ENCODE assay signal across 36 cellular contexts in genomic region chr14:56723418-56723817, GRCh38.
"Had no signal": no experiment of that assay in that cellular context is flagged by ENCODE, and none has a peak within 500 bp of the region (broad histone marks: within the 10 kb centered on the region; RNA-seq: fewer than 3 reads in every experiment).

No MANE protein-coding gene starts in this region.

- H3K4me1 Mint-ChIP-seq: activated B cell treated with CpG ODN at 0.5 μM for 24 hours; activated CD4-positive, alpha-beta T cell treated with anti-CD3 and anti-CD28 coated beads, Interleukin-2, amount 10 ng/mL, durations not matched to agents 24 days and 14 days; activated naive CD8-positive, alpha-beta T cell treated with anti-CD3 and anti-CD28 coated beads for 36 hours; activated T-helper 17 cell treated with anti-CD3 and anti-CD28 coated beads, Interleukin-2, amount 50 U/mL, for 72 hours had no signal

- H3K4me1 ChIP-seq: adrenal gland, body of pancreas, breast epithelium had no signal

- H3K27me3 ChIP-seq: adrenal gland, body of pancreas, brain microvascular endothelial cell, breast epithelium had no signal

- DNase-seq: activated B cell treated with CpG ODN at 0.5 μM for 24 hours; activated CD4-positive, alpha-beta memory T cell treated with anti-CD3 and anti-CD28 coated beads for 36 hours; activated CD4-positive, alpha-beta T cell treated with anti-CD3 and anti-CD28 coated beads for 4 hours; activated CD4-positive, alpha-beta T cell treated with anti-CD3 and anti-CD28 coated beads, Interleukin-2, amount 10 ng/mL, durations not matched to agents 24 days and 14 days; activated CD4-positive, alpha-beta T cell treated with anti-CD3 and anti-CD28 coated beads, Interleukin-2, amount 50 U/mL, for 1 hour; activated CD4-positive, alpha-beta T cell treated with anti-CD3 and anti-CD28 coated beads, Interleukin-2, amount 50 U/mL, for 4 hours; activated CD4-positive, CD25-positive, alpha-beta regulatory T cell treated with anti-CD3 and anti-CD28 coated beads, Interleukin-2, amount 50 U/mL, for 72 hours; activated CD8-positive, alpha-beta memory T cell treated with anti-CD3 and anti-CD28 coated beads, Interleukin-2, amount 50 U/mL, for 4 hours; activated CD8-positive, alpha-beta T cell treated with anti-CD3 and anti-CD28 coated beads for 36 hours; activated effector memory CD4-positive, alpha-beta T cell treated with anti-CD3 and anti-CD28 coated beads, Interleukin-2, amount 50 U/mL, for 16 hours; activated gamma-delta T cell treated with Interleukin-2 at 50 U/mL for 16 hours; activated naive CD4-positive, alpha-beta T cell; activated naive CD4-positive, alpha-beta T cell treated with anti-CD3 and anti-CD28 coated beads for 36 hours; activated naive CD4-positive, alpha-beta T cell treated with anti-CD3 and anti-CD28 coated beads, Interleukin-2, amount 50 U/mL, for 16 hours; activated naive CD8-positive, alpha-beta T cell treated with anti-CD3 and anti-CD28 coated beads for 36 hours; activated T-cell treated with anti-CD3 and anti-CD28 coated beads for 4 hours; activated T-cell treated with anti-CD3 and anti-CD28 coated beads, Interleukin-2, amount 50 U/mL, for 1 hour; activated T-cell treated with anti-CD3 and anti-CD28 coated beads, Interleukin-2, amount 50 U/mL, for 4 hours; activated T-cell treated with anti-CD3 and anti-CD28 coated beads, Interleukin-2, amount 50 U/mL, for 72 hours; adrenal gland; amniotic stem cell; aorta; body of pancreas; brain microvascular endothelial cell; central memory CD4-positive, alpha-beta T cell; T-helper 2 cell; T-helper 9 cell had no signal

- H3K27ac ChIP-seq: adrenal gland, body of pancreas, brain microvascular endothelial cell, breast epithelium, VCaP had no signal

- H3K4me3 ChIP-seq: adrenal gland, body of pancreas, breast epithelium had no signal

- ATAC-seq: activated CD8-positive, alpha-beta T cell treated with anti-CD3 and anti-CD28 coated beads for 36 hours; activated naive CD4-positive, alpha-beta T cell treated with anti-CD3 and anti-CD28 coated beads, Interleukin-2, amount 50 U/mL, for 72 hours; activated T-cell treated with anti-CD3 and anti-CD28 coated beads, Interleukin-2, amount 50 U/mL, for 4 hours; activated T-cell treated with anti-CD3 and anti-CD28 coated beads, Interleukin-2, amount 50 U/mL, for 72 hours; activated T-helper 17 cell treated with anti-CD3 and anti-CD28 coated beads, Interleukin-2, amount 50 U/mL, for 72 hours; body of pancreas had no signal

- FAIRE-seq: astrocyte, TTC549 had no signal

- H3K27ac Mint-ChIP-seq: activated B cell treated with CpG ODN at 0.5 μM for 24 hours; activated CD4-positive, alpha-beta memory T cell treated with anti-CD3 and anti-CD28 coated beads for 36 hours; activated CD4-positive, alpha-beta T cell treated with anti-CD3 and anti-CD28 coated beads, Interleukin-2, amount 10 ng/mL, durations not matched to agents 24 days and 14 days; activated CD8-positive, alpha-beta T cell treated with anti-CD3 and anti-CD28 coated beads for 36 hours; activated naive CD4-positive, alpha-beta T cell treated with anti-CD3 and anti-CD28 coated beads for 36 hours; activated naive CD4-positive, alpha-beta T cell treated with anti-CD3 and anti-CD28 coated beads, Interleukin-2, amount 50 U/mL, for 72 hours; activated naive CD8-positive, alpha-beta T cell treated with anti-CD3 and anti-CD28 coated beads for 36 hours; activated T-cell treated with anti-CD3 and anti-CD28 coated beads, Interleukin-2, amount 50 U/mL, for 72 hours; activated T-helper 1 cell treated with anti-CD3 and anti-CD28 coated beads, Interleukin-12 subunit alpha, Interleukin-12 subunit beta, Interleukin-2, Interleukin-4 antibody, amounts not matched to agents 30 ng/mL and 10 ng/mL and 1 ng/mL, durations not matched to agents 14 hours and 24 hours and 36 hours; activated T-helper 17 cell treated with anti-CD3 and anti-CD28 coated beads, Interleukin-2, amount 50 U/mL, for 72 hours; T-helper 1 cell treated with Interleukin-12 subunit alpha and Interleukin-12 subunit beta and Interleukin-4 antibody, amounts not matched to agents 30 μg/mL and 1 μg/mL, for 36 hours; T-helper 2 cell treated with Interferon-gamma antibody and Interleukin-4, amounts not matched to agents 5 μg/mL and 100 μg/mL, for 36 hours had no signal

- H3K4me3 Mint-ChIP-seq: activated B cell treated with CpG ODN at 0.5 μM for 24 hours; activated CD4-positive, alpha-beta memory T cell treated with anti-CD3 and anti-CD28 coated beads for 36 hours; activated CD4-positive, alpha-beta T cell treated with anti-CD3 and anti-CD28 coated beads, Interleukin-2, amount 10 ng/mL, durations not matched to agents 24 days and 14 days; activated CD8-positive, alpha-beta T cell treated with anti-CD3 and anti-CD28 coated beads for 36 hours; activated naive CD4-positive, alpha-beta T cell treated with anti-CD3 and anti-CD28 coated beads for 36 hours; activated naive CD8-positive, alpha-beta T cell treated with anti-CD3 and anti-CD28 coated beads for 36 hours; activated T-cell treated with anti-CD3 and anti-CD28 coated beads, Interleukin-2, amount 50 U/mL, for 4 hours; activated T-cell treated with anti-CD3 and anti-CD28 coated beads, Interleukin-2, amount 50 U/mL, for 72 hours; activated T-helper 1 cell treated with anti-CD3 and anti-CD28 coated beads, Interleukin-12 subunit alpha, Interleukin-12 subunit beta, Interleukin-2, Interleukin-4 antibody, amounts not matched to agents 30 ng/mL and 10 ng/mL and 1 ng/mL, durations not matched to agents 14 hours and 24 hours and 36 hours; activated T-helper 17 cell treated with anti-CD3 and anti-CD28 coated beads, Interleukin-2, amount 50 U/mL, for 72 hours; T-helper 1 cell treated with Interleukin-12 subunit alpha and Interleukin-12 subunit beta and Interleukin-4 antibody, amounts not matched to agents 30 μg/mL and 1 μg/mL, for 36 hours; T-helper 2 cell treated with Interferon-gamma antibody and Interleukin-4, amounts not matched to agents 5 μg/mL and 100 μg/mL, for 36 hours had no signal

- H3K36me3 ChIP-seq: adrenal gland, brain microvascular endothelial cell, breast epithelium had no signal

- H3K9me3 Mint-ChIP-seq: activated B cell treated with CpG ODN at 0.5 μM for 24 hours; activated CD4-positive, alpha-beta memory T cell treated with anti-CD3 and anti-CD28 coated beads for 36 hours; activated CD4-positive, alpha-beta T cell treated with anti-CD3 and anti-CD28 coated beads, Interleukin-2, amount 10 ng/mL, durations not matched to agents 24 days and 14 days; activated CD8-positive, alpha-beta T cell treated with anti-CD3 and anti-CD28 coated beads for 36 hours; activated naive CD4-positive, alpha-beta T cell treated with anti-CD3 and anti-CD28 coated beads for 36 hours; activated naive CD4-positive, alpha-beta T cell treated with anti-CD3 and anti-CD28 coated beads, Interleukin-2, amount 50 U/mL, for 72 hours; activated naive CD8-positive, alpha-beta T cell treated with anti-CD3 and anti-CD28 coated beads for 36 hours; activated T-cell treated with anti-CD3 and anti-CD28 coated beads, Interleukin-2, amount 50 U/mL, for 4 hours; activated T-cell treated with anti-CD3 and anti-CD28 coated beads, Interleukin-2, amount 50 U/mL, for 72 hours; activated T-helper 1 cell treated with anti-CD3 and anti-CD28 coated beads, Interleukin-12 subunit alpha, Interleukin-12 subunit beta, Interleukin-2, Interleukin-4 antibody, amounts not matched to agents 30 ng/mL and 10 ng/mL and 1 ng/mL, durations not matched to agents 14 hours and 24 hours and 36 hours; activated T-helper 17 cell treated with anti-CD3 and anti-CD28 coated beads, Interleukin-2, amount 50 U/mL, for 72 hours; T-helper 1 cell treated with Interleukin-12 subunit alpha and Interleukin-12 subunit beta and Interleukin-4 antibody, amounts not matched to agents 30 μg/mL and 1 μg/mL, for 36 hours; T-helper 2 cell treated with Interferon-gamma antibody and Interleukin-4, amounts not matched to agents 5 μg/mL and 100 μg/mL, for 36 hours had no signal

- H3K36me3 Mint-ChIP-seq: activated CD4-positive, alpha-beta memory T cell treated with anti-CD3 and anti-CD28 coated beads for 36 hours; activated naive CD4-positive, alpha-beta T cell treated with anti-CD3 and anti-CD28 coated beads, Interleukin-2, amount 50 U/mL, for 72 hours; activated naive CD8-positive, alpha-beta T cell treated with anti-CD3 and anti-CD28 coated beads for 36 hours had no signal
